In the genomic region with DNA sequence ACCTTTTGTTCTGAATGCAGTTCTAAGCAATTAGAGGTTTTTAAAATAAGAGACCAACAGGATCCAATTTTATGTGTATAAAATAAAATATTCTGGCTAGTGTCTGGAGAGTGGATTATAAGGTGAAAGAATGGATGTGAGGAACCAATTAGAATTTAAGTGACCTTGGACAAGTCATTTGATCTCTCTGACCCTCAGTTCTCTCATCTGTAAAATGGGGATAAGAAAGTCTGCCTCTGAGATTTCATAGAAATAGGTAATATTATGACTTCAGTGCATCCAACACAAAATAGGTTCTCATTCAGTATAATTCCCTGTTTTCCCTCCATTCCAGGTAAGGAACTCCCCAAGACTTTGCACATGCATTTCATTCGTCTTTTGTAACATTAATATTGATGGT, we compare ENCODE assay signal across 14 cellular contexts. TPM values are rescaled to one million over a fixed set of nuclear protein-coding genes. Genes with fewer than 3 reads are reported as not detected.
DNase-seq lines count a peak whose midpoint lies in the region; ATAC-seq and TF ChIP-seq lines count a peak whose summit lies in the region.
"Had no signal": no experiment of that assay in that cellular context is flagged by ENCODE, and none has a peak within 500 bp of the region (broad histone marks: within the 10 kb centered on the region; RNA-seq: fewer than 3 reads in every experiment).

No MANE protein-coding gene starts in this region.

- no peak overlapping the region for H3K4me3 Mint-ChIP-seq in activated CD4-positive, alpha-beta T cell treated with anti-CD3 and anti-CD28 coated beads for 36 hours
- no peak overlapping the region for H3K4me3 Mint-ChIP-seq in activated naive CD8-positive, alpha-beta T cell treated with anti-CD3 and anti-CD28 coated beads, Interleukin-2, amount 50 U/mL, for 24 hours
- peak overlapping the region in 1 of 3 experiments; percentile 20 for H3K4me3 Mint-ChIP-seq in nephron

- WGBS in IMR-90 (ENCODE audit: extremely low coverage in 2 of 2, insufficient read length in 1 of 2), 2 experiments: no CpG with 5 or more reads among the region's 1 CpG
- no CpG with 5 or more reads among the region's 1 CpG for WGBS in neuronal stem cell (ENCODE audit: extremely low coverage in 2 of 2, insufficient read length in 2 of 2, insufficient replicate concordance in 1 of 2), 2 donors

- H2AFZ ChIP-seq in IMR-90 (replicated peaks; ENCODE audit: low read length, poor library complexity): no peak overlapping the region
- H2AFZ ChIP-seq in neuronal stem cell (ENCODE audit: low read length): no peak overlapping the region

- peak overlapping the region; percentile 91 for H2AK9ac ChIP-seq in IMR-90 (replicated peaks; ENCODE audit: low read depth, low read length, poor library complexity)

- no peak overlapping the region for H3K4me3 ChIP-seq in IMR-90 (ENCODE audit: insufficient read depth, low read depth, low read length)
- H3K4me3 ChIP-seq in neuronal stem cell (ENCODE audit: low read length in 2 of 2): no peak overlapping the region
- H3K4me3 ChIP-seq: BLaER1 had no signal

- intact Hi-C loops in activated CD4-positive, alpha-beta T cell treated with anti-CD3 and anti-CD28 coated beads for 36 hours (cut with DNase I, micrococcal nuclease): no loop called here
- intact Hi-C loops in IMR-90 (cut with micrococcal nuclease): no loop called here

- H2BK12ac ChIP-seq in neuronal stem cell (ENCODE audit: low read length): no peak overlapping the region

- no peak for TF ChIP-seq POLR2A in IMR-90 (IDR thresholded peaks at IDR 0.05; ENCODE audit: low read depth, low read length)

- H4K91ac ChIP-seq in IMR-90 (ENCODE audit: insufficient read depth, low read depth, low read length): peak overlapping the region; percentile 99
- no peak overlapping the region for H4K91ac ChIP-seq in neuronal stem cell (ENCODE audit: low read depth, low read length, poor library complexity)

- H4K20me1 ChIP-seq in IMR-90 (ENCODE audit: insufficient read depth, low read length): no peaks in the 10 kb centered on the region
- H4K20me1 ChIP-seq: BLaER1 had no signal

- H3K27ac Mint-ChIP-seq in activated CD4-positive, alpha-beta T cell treated with anti-CD3 and anti-CD28 coated beads for 36 hours: peak overlapping the region; percentile 87
- peak overlapping the region; percentile 92 for H3K27ac Mint-ChIP-seq in activated naive CD8-positive, alpha-beta T cell treated with anti-CD3 and anti-CD28 coated beads, Interleukin-2, amount 50 U/mL, for 24 hours
- H3K27ac Mint-ChIP-seq in nephron: peak overlapping the region; percentile 25 to 62 (median 47)

- H3K4ac ChIP-seq in IMR-90 (ENCODE audit: low read depth, low read length) (peak overlapping the region; percentile 99), neuronal stem cell (ENCODE audit: low read length) (no peak overlapping the region)

- H3K27me3 Mint-ChIP-seq in activated CD4-positive, alpha-beta T cell treated with anti-CD3 and anti-CD28 coated beads for 36 hours: no peaks in the 10 kb centered on the region
- no peaks in the 10 kb centered on the region for H3K27me3 Mint-ChIP-seq in activated naive CD8-positive, alpha-beta T cell treated with anti-CD3 and anti-CD28 coated beads, Interleukin-2, amount 50 U/mL, for 24 hours
- H3K27me3 Mint-ChIP-seq in nephron (ENCODE audit: low read depth): no peaks in the 10 kb centered on the region

- in situ Hi-C loops in IMR-90 (cut with MboI; ENCODE audit: low sequenced_read_pairs): no loop called here

- H3K9ac ChIP-seq in IMR-90 (ENCODE audit: low read depth, low read length) (peak overlapping the region; percentile 56), neuronal stem cell (ENCODE audit: low read depth, low read length, poor library complexity) (no peak overlapping the region)
- H3K9ac ChIP-seq: BLaER1 had no signal

- peaks cover 4% of the 10 kb centered on the region for H3K36me3 Mint-ChIP-seq in activated CD4-positive, alpha-beta T cell treated with anti-CD3 and anti-CD28 coated beads for 36 hours (ENCODE audit: low read depth)
- peaks cover 3% of the 10 kb centered on the region for H3K36me3 Mint-ChIP-seq in activated naive CD8-positive, alpha-beta T cell treated with anti-CD3 and anti-CD28 coated beads, Interleukin-2, amount 50 U/mL, for 24 hours (ENCODE audit: low read depth)
- no peaks in the 10 kb centered on the region for H3K36me3 Mint-ChIP-seq in nephron (ENCODE audit: low read depth)

- peak overlapping the region; percentile 99 for H4K5ac ChIP-seq in IMR-90 (ENCODE audit: low read depth, low read length)

- peaks cover 51% of the 10 kb centered on the region for H3K4me1 Mint-ChIP-seq in activated CD4-positive, alpha-beta T cell treated with anti-CD3 and anti-CD28 coated beads for 36 hours
- H3K4me1 Mint-ChIP-seq in activated naive CD8-positive, alpha-beta T cell treated with anti-CD3 and anti-CD28 coated beads, Interleukin-2, amount 50 U/mL, for 24 hours: peaks cover 79% of the 10 kb centered on the region
- peaks cover 71% of the 10 kb centered on the region for H3K4me1 Mint-ChIP-seq in nephron

- H3K23ac ChIP-seq in IMR-90 (ENCODE audit: low read depth, low read length) (peak overlapping the region; percentile 99; the same call in 1 of the 2 replicates), neuronal stem cell (ENCODE audit: low read depth, low read length, poor library complexity) (no peak overlapping the region)

- H3K9me1 ChIP-seq in IMR-90 (ENCODE audit: insufficient read depth, low read length): peaks cover 29% of the 10 kb centered on the region

- no peaks in the 10 kb centered on the region for H3K9me3 Mint-ChIP-seq in activated CD4-positive, alpha-beta T cell treated with anti-CD3 and anti-CD28 coated beads for 36 hours (ENCODE audit: low read depth)
- no peaks in the 10 kb centered on the region for H3K9me3 Mint-ChIP-seq in activated naive CD8-positive, alpha-beta T cell treated with anti-CD3 and anti-CD28 coated beads, Interleukin-2, amount 50 U/mL, for 24 hours
- H3K9me3 Mint-ChIP-seq in nephron: no peaks in the 10 kb centered on the region

- H3K56ac ChIP-seq in IMR-90 (ENCODE audit: extremely low read depth, insufficient read depth, low read length): peak overlapping the region; percentile 95; the same call in 1 of the 2 replicates

- BruUV-seq in IMR-90 (replicated peaks; lab: Mats Ljungman, UMichigan): no TSS peak

- H2BK20ac ChIP-seq in IMR-90 (ENCODE audit: low read depth, low read length): peak overlapping the region; percentile 99

- H2AK5ac ChIP-seq in IMR-90 (ENCODE audit: low read depth, low read length) (peak overlapping the region; percentile 100; the same call in 1 of the 2 replicates), neuronal stem cell (ENCODE audit: low read depth, low read length) (no peak overlapping the region)

- H2BK5ac ChIP-seq in IMR-90 (ENCODE audit: low read depth, low read length, poor library complexity, severe bottlenecking) (peak overlapping the region; percentile 97), neuronal stem cell (ENCODE audit: low read length) (no peak overlapping the region)

- CTCF ChIA-PET in activated CD4-positive, alpha-beta T cell treated with anti-CD3 and anti-CD28 coated beads for 36 hours (lab: Charles Lee): interaction anchor here (1.4 kb wide), 1 partner anchor 12 kb away, joined by 3 read pairs; no protein-coding TSS in a partner anchor
- CTCF ChIA-PET in IMR-90 (lab: Yijun Ruan, JAX): no interaction called here

- peaks cover 29 to 66% of the 10 kb centered on the region in 2 experiments for H3K79me1 ChIP-seq in IMR-90 (ENCODE audit: low read depth in 1 of 2, low read length in 2 of 2)
- no peaks in the 10 kb centered on the region for H3K79me1 ChIP-seq in neuronal stem cell (ENCODE audit: low read depth, low read length)

- H3K9me3 ChIP-seq in IMR-90 (ENCODE audit: control insufficient read depth, insufficient read depth, low read length) (no peaks in the 10 kb centered on the region), neuronal stem cell (replicated peaks in 1 of 2; ENCODE audit: control insufficient read depth in 2 of 2, insufficient read depth in 1 of 2, low read depth in 1 of 2, low read length in 2 of 2) (no peaks in the 10 kb centered on the region)
- H3K9me3 ChIP-seq: BLaER1 had no signal

- peak overlapping the region; percentile 98 for H3K18ac ChIP-seq in IMR-90 (ENCODE audit: low read depth, low read length)
- H3K18ac ChIP-seq in neuronal stem cell (ENCODE audit: low read length): no peak overlapping the region

- no peak for TF ChIP-seq RAD21 in IMR-90 (IDR thresholded peaks at IDR 0.05; ENCODE audit: low read length)

- H3K4me1 ChIP-seq in IMR-90 (ENCODE audit: control insufficient read depth, insufficient read depth, low read length) (peaks cover 38% of the 10 kb centered on the region), neuronal stem cell (ENCODE audit: control insufficient read depth in 2 of 2, insufficient read depth in 1 of 2, low read depth in 1 of 2, low read length in 2 of 2) (no peaks in the 10 kb centered on the region)

- H3K27me3 ChIP-seq in IMR-90 (ENCODE audit: control insufficient read depth, insufficient read depth, low read length): no peaks in the 10 kb centered on the region
- H3K27me3 ChIP-seq in neuronal stem cell (ENCODE audit: control insufficient read depth in 3 of 3, insufficient read depth in 3 of 3, low read depth in 1 of 3, low read length in 3 of 3): no peaks in the 10 kb centered on the region
- H3K27me3 ChIP-seq: BLaER1 had no signal

- H2BK120ac ChIP-seq in IMR-90 (ENCODE audit: low read depth, low read length) (peak overlapping the region; percentile 100), neuronal stem cell (ENCODE audit: low read depth, low read length) (no peak overlapping the region)

- no peak overlapping the region for H3K4me2 ChIP-seq in IMR-90 (ENCODE audit: low read depth, low read length)
- H3K4me2 ChIP-seq in neuronal stem cell (ENCODE audit: insufficient read depth, low read length, poor library complexity, severe bottlenecking): no peak overlapping the region
- H3K4me2 ChIP-seq: BLaER1 had no signal

- TF ChIP-seq CTCF in IMR-90 (conservative IDR thresholded peaks at IDR 0.05; ENCODE audit: low read depth, low read length): no peak
- TF ChIP-seq CTCF in nephron (IDR thresholded peaks at IDR 0.05; ENCODE audit: unreplicated experiment in 3 of 3): no peak

- H3K36me3 ChIP-seq in IMR-90 (ENCODE audit: control insufficient read depth, insufficient read depth, low read length): peaks cover 3% of the 10 kb centered on the region
- no peaks in the 10 kb centered on the region for H3K36me3 ChIP-seq in neuronal stem cell (replicated peaks in 1 of 2; ENCODE audit: control insufficient read depth in 2 of 2, insufficient read depth in 2 of 2, low read length in 2 of 2)
- H3K36me3 ChIP-seq: BLaER1 had no signal

- dilution Hi-C loops in IMR-90 (cut with HindIII; ENCODE audit: low sequenced_read_pairs, unreplicated experiment): no loop called here

- H3K14ac ChIP-seq in IMR-90 (replicated peaks; ENCODE audit: low read depth, low read length): peak overlapping the region; percentile 99
- H3K14ac ChIP-seq in neuronal stem cell (ENCODE audit: low read length): no peak overlapping the region

- H3K27ac ChIP-seq in IMR-90 (ENCODE audit: insufficient read depth, low read length): peak overlapping the region; percentile 95
- no peak overlapping the region for H3K27ac ChIP-seq in neuronal stem cell (replicated peaks; ENCODE audit: low read length)
- H3K27ac ChIP-seq: 22Rv1, BLaER1 had no signal

- POLR2A ChIA-PET in activated CD4-positive, alpha-beta T cell treated with anti-CD3 and anti-CD28 coated beads for 36 hours (lab: Charles Lee): no interaction called here
- POLR2A ChIA-PET in IMR-90 (lab: Charles Lee; ENCODE audit: unreplicated experiment): interaction anchor here (1.0 kb wide), 1 partner anchor 19 kb away, joined by 4 read pairs; the partner anchor contains the start of gene CASS4

- H4K8ac ChIP-seq in IMR-90 (ENCODE audit: low read depth in 2 of 2, low read length in 2 of 2) (peak overlapping the region; percentile 94; a peak in 3 of 4 replicates), neuronal stem cell (ENCODE audit: low read depth, low read length) (no peak overlapping the region)

- no peak for DNase-seq in activated CD4-positive, alpha-beta T cell treated with anti-CD3 and anti-CD28 coated beads for 36 hours
- no peak for DNase-seq in activated CD4-positive, alpha-beta T cell treated with anti-CD3 and anti-CD28 coated beads, Interleukin-2, amount 50 U/mL, for 1 hour
- DNase-seq in IMR-90 (no peak), NCI-H524 (lab: John Stamatoyannopoulos, UW) (no peak), neuronal stem cell (ENCODE audit: low spot score) (no peak)
- no peak for DNase-seq in activated naive CD8-positive, alpha-beta T cell treated with anti-CD3 and anti-CD28 coated beads, Interleukin-2, amount 50 U/mL, for 24 hours
- DNase-seq: MV-4-11, NCI-H1417 treated with DMSO at 0.1 percent for 48 hours, NCI-H2029, SIG-M5 had no signal

- ATAC-seq in activated CD4-positive, alpha-beta T cell treated with anti-CD3 and anti-CD28 coated beads for 36 hours: no peak
- ATAC-seq in IMR-90 (ENCODE audit: low read depth): no peak
- no peak for ATAC-seq in activated naive CD8-positive, alpha-beta T cell treated with anti-CD3 and anti-CD28 coated beads, Interleukin-2, amount 50 U/mL, for 24 hours
- ATAC-seq in HG03135 (IDR thresholded peaks at IDR 0.05; ENCODE audit: unreplicated experiment): no peak

- H2BK15ac ChIP-seq in IMR-90 (ENCODE audit: low read depth, low read length) (peak overlapping the region; percentile 98; the same call in 2 of the 3 replicates), neuronal stem cell (ENCODE audit: low read length) (no peak overlapping the region)

RNA-seq across cellular contexts. Expression of gene CASS4, which starts 18.9 kb away (rescaled TPM):
- 1 to 10 TPM; 5.1 to 5.6 TPM for total RNA-seq in activated CD4-positive, alpha-beta T cell treated with anti-CD3 and anti-CD28 coated beads for 36 hours
- total RNA-seq in IMR-90 (2012; rRNA removed): 25.8 and 26.1 TPM in 2 replicates
- polyA plus RNA-seq in IMR-90 (2012; rRNA removed): 26.5 and 29.6 TPM in 2 replicates
- polyA plus RNA-seq in IMR-90 (2012; cell fraction: cytosol; rRNA removed): 12.7 and 19.2 TPM in 2 replicates
- polyA plus RNA-seq in IMR-90 (2012; cell fraction: nucleus; rRNA removed; ENCODE audit: low replicate concordance): 28.4 and 44.9 TPM in 2 replicates
- polyA plus RNA-seq in neuronal stem cell (2013, experiment 1 of 2): 0.22 TPM
- 0.28 TPM for polyA plus RNA-seq in neuronal stem cell (2013, experiment 2 of 2)

RNA-seq across cellular contexts. Expression of gene RTF2, which starts 37.5 kb away (rescaled TPM):
- total RNA-seq in activated CD4-positive, alpha-beta T cell treated with anti-CD3 and anti-CD28 coated beads for 36 hours: 10 to 100 TPM; 68.5 to 80.8 TPM
- total RNA-seq in IMR-90 (2012; rRNA removed): 109 and 118 TPM in 2 replicates
- polyA plus RNA-seq in IMR-90 (2012; rRNA removed): 98.4 and 102 TPM in 2 replicates
- 73.2 and 76.9 TPM in 2 replicates for polyA plus RNA-seq in IMR-90 (2012; cell fraction: cytosol; rRNA removed)
- polyA plus RNA-seq in IMR-90 (2012; cell fraction: nucleus; rRNA removed; ENCODE audit: low replicate concordance): 59.0 and 86.9 TPM in 2 replicates
- polyA plus RNA-seq in neuronal stem cell (2013, experiment 1 of 2): 48.3 TPM
- 45.7 TPM for polyA plus RNA-seq in neuronal stem cell (2013, experiment 2 of 2)

RNA-seq across cellular contexts. Expression of gene CSTF1, which starts 38.5 kb away (rescaled TPM):
- total RNA-seq in activated CD4-positive, alpha-beta T cell treated with anti-CD3 and anti-CD28 coated beads for 36 hours: 10 to 100 TPM; 62.0 to 84.2 TPM
- total RNA-seq in IMR-90 (2012; rRNA removed): 86.4 and 105 TPM in 2 replicates
- polyA plus RNA-seq in IMR-90 (2012; rRNA removed): 48.8 and 49.5 TPM in 2 replicates
- 24.3 and 40.6 TPM in 2 replicates for polyA plus RNA-seq in IMR-90 (2012; cell fraction: cytosol; rRNA removed)
- 28.6 and 46.9 TPM in 2 replicates for polyA plus RNA-seq in IMR-90 (2012; cell fraction: nucleus; rRNA removed; ENCODE audit: low replicate concordance)
- polyA plus RNA-seq in neuronal stem cell (2013, experiment 1 of 2): 28.7 TPM
- polyA plus RNA-seq in neuronal stem cell (2013, experiment 2 of 2): 29.5 TPM

RNA-seq across cellular contexts. Expression of gene AURKA, which starts 38.9 kb away (rescaled TPM):
- 100 to 1,000 TPM; 103 to 114 TPM for total RNA-seq in activated CD4-positive, alpha-beta T cell treated with anti-CD3 and anti-CD28 coated beads for 36 hours
- 83.3 and 88.0 TPM in 2 replicates for total RNA-seq in IMR-90 (2012; rRNA removed)
- 63.7 and 68.0 TPM in 2 replicates for polyA plus RNA-seq in IMR-90 (2012; rRNA removed)
- 21.7 and 43.0 TPM in 2 replicates for polyA plus RNA-seq in IMR-90 (2012; cell fraction: cytosol; rRNA removed)
- 13.7 and 69.2 TPM in 2 replicates for polyA plus RNA-seq in IMR-90 (2012; cell fraction: nucleus; rRNA removed; ENCODE audit: low replicate concordance)
- 113 TPM for polyA plus RNA-seq in neuronal stem cell (2013, experiment 1 of 2)
- polyA plus RNA-seq in neuronal stem cell (2013, experiment 2 of 2): 109 TPM
